In genomic region chr9:14902561-14902960, GRCh38 we compare ENCODE assay signal across 16 cellular contexts. TPM values are rescaled to one million over a fixed set of nuclear protein-coding genes. Genes with fewer than 3 reads are reported as not detected.
A peak's percentile ranks its signal among the peaks of the same experiment; 100 is the strongest.
DNase-seq lines count a peak whose midpoint lies in the region; ATAC-seq and TF ChIP-seq lines count a peak whose summit lies in the region.
"Had no signal": no experiment of that assay in that cellular context is flagged by ENCODE, and none has a peak within 500 bp of the region (broad histone marks: within the 10 kb centered on the region; RNA-seq: fewer than 3 reads in every experiment).

No MANE protein-coding gene starts in this region.

- H3K9me3 Mint-ChIP-seq in endodermal cell: no peaks in the 10 kb centered on the region
- H3K9me3 Mint-ChIP-seq: GM23338 had no signal

- no peak overlapping the region for H3K27ac Mint-ChIP-seq in endodermal cell
- H3K27ac Mint-ChIP-seq: CD4-positive, alpha-beta memory T cell had no signal

- peaks cover 55% of the 10 kb centered on the region for H3K4me1 Mint-ChIP-seq in endodermal cell
- H3K4me1 Mint-ChIP-seq: CD4-positive, alpha-beta memory T cell had no signal

- no peak overlapping the region for H2BK120ac ChIP-seq in mesendoderm (ENCODE audit: low read depth, low read length)

- H3K36me3 ChIP-seq in endodermal cell (ENCODE audit: control insufficient read depth, insufficient read depth, low read length): no peaks in the 10 kb centered on the region
- H3K36me3 ChIP-seq in mesendoderm (ENCODE audit: control insufficient read depth, insufficient read depth, low read length): no peaks in the 10 kb centered on the region
- H3K36me3 ChIP-seq in uterus: no peaks in the 10 kb centered on the region
- no peaks in the 10 kb centered on the region for H3K36me3 ChIP-seq in body of pancreas (replicated peaks in 1 of 2; ENCODE audit: insufficient read depth in 1 of 2, low read depth in 2 of 2)

- peak overlapping the region; percentile 36 for H3K56ac ChIP-seq in mesendoderm (ENCODE audit: low read length)

- 86 to 93% methylated on average over 1 of the region's 1 CpG for WGBS in endodermal cell (ENCODE audit: insufficient coverage in 1 of 2, insufficient read length in 1 of 2), 2 experiments
- no CpG with 5 or more reads among the region's 1 CpG for WGBS in mesendoderm (ENCODE audit: extremely low coverage, insufficient coverage, low lambda C conversion rate)
- WGBS in body of pancreas, 2 donors: 90 to 93% methylated on average over 1 of the region's 1 CpG

- no peaks in the 10 kb centered on the region for H3K27me3 Mint-ChIP-seq in endodermal cell (ENCODE audit: insufficient read depth)
- H3K27me3 Mint-ChIP-seq: CD4-positive, alpha-beta memory T cell had no signal

- TF ChIP-seq CTCF in endodermal cell (conservative IDR thresholded peaks at IDR 0.05) (no peak), uterus (IDR thresholded peaks at IDR 0.05) (no peak), body of pancreas (IDR thresholded peaks at IDR 0.05) (no peak)

- peak overlapping the region; percentile 41 for H3K18ac ChIP-seq in mesendoderm (ENCODE audit: low read length)

- no peak overlapping the region for H3K4me2 ChIP-seq in mesendoderm (ENCODE audit: low read length)
- H3K4me2 ChIP-seq: GM23338 had no signal

- no peak overlapping the region for H3K23ac ChIP-seq in mesendoderm (ENCODE audit: low read length)

- H3K4me3 ChIP-seq in endodermal cell (ENCODE audit: low read length) (peak overlapping the region; percentile 5), mesendoderm (ENCODE audit: low read length) (no peak overlapping the region), uterus (no peak overlapping the region), body of pancreas (no peak overlapping the region)
- H3K4me3 ChIP-seq: GM23338 had no signal

- H3K36me3 Mint-ChIP-seq in endodermal cell (ENCODE audit: low read depth): no peaks in the 10 kb centered on the region
- H3K36me3 Mint-ChIP-seq: CD4-positive, alpha-beta memory T cell had no signal

- no peak overlapping the region for H3K4ac ChIP-seq in mesendoderm (ENCODE audit: low read depth, low read length)

- peaks cover 24% of the 10 kb centered on the region for H3K4me1 ChIP-seq in endodermal cell (ENCODE audit: control insufficient read depth, insufficient read depth, low read length)
- H3K4me1 ChIP-seq in mesendoderm (ENCODE audit: control insufficient read depth, low read depth, low read length): peaks cover 6% of the 10 kb centered on the region
- H3K4me1 ChIP-seq in uterus: peaks cover 0 to 9% of the 10 kb centered on the region in 2 donors
- H3K4me1 ChIP-seq in body of pancreas: peaks cover 64% of the 10 kb centered on the region

- intact Hi-C loops in uterus (cut with DNase I; ENCODE audit: low total_unique reads): no loop called here
- intact Hi-C loops in body of pancreas (cut with DNase I): no loop called here

- H2BK5ac ChIP-seq in mesendoderm (ENCODE audit: low read length): no peak overlapping the region

- H3K27me3 ChIP-seq in endodermal cell (ENCODE audit: control insufficient read depth, insufficient read depth, low read length, poor library complexity, severe bottlenecking): no peaks in the 10 kb centered on the region
- no peaks in the 10 kb centered on the region for H3K27me3 ChIP-seq in mesendoderm (ENCODE audit: insufficient read depth, low read length, poor library complexity)
- no peaks in the 10 kb centered on the region for H3K27me3 ChIP-seq in uterus
- H3K27me3 ChIP-seq in body of pancreas: no peaks in the 10 kb centered on the region

- H3K4me3 Mint-ChIP-seq in endodermal cell: no peak overlapping the region
- H3K4me3 Mint-ChIP-seq: CD4-positive, alpha-beta memory T cell; GM23338 had no signal

- no peak for TF ChIP-seq POLR2A in uterus (IDR thresholded peaks at IDR 0.05)
- no peak for TF ChIP-seq POLR2A in body of pancreas (IDR thresholded peaks at IDR 0.05)

- DNase-seq in endodermal cell (no peak), mesendoderm (no peak), uterus (no peak), body of pancreas (no peak), substantia nigra (lab: John Stamatoyannopoulos, UW) (no peak)
- DNase-seq: AML-193; CD4-positive, alpha-beta memory T cell; DMS153; DMS79; GDM1; HCEC 1CT had no signal

- H2AK5ac ChIP-seq in mesendoderm (ENCODE audit: low read length): no peak overlapping the region

- H3K9ac ChIP-seq in endodermal cell (ENCODE audit: extremely low read depth, low read length, poor library complexity, severe bottlenecking) (no peak overlapping the region), mesendoderm (ENCODE audit: low read length) (no peak overlapping the region)

- H3K79me2 ChIP-seq in mesendoderm (ENCODE audit: control insufficient read depth, insufficient read depth, low read length): no peaks in the 10 kb centered on the region

- H4K8ac ChIP-seq in mesendoderm (ENCODE audit: low read depth, low read length): no peak overlapping the region

- ATAC-seq in GM18511 (IDR thresholded peaks at IDR 0.05; ENCODE audit: unreplicated experiment): peak; percentile 35
- no peak for ATAC-seq in GM21786 (IDR thresholded peaks at IDR 0.05; ENCODE audit: unreplicated experiment)
- ATAC-seq in body of pancreas: no peak
- ATAC-seq: GM23338 had no signal

- no peak overlapping the region for H3K27ac ChIP-seq in endodermal cell (ENCODE audit: low read depth, low read length)
- H3K27ac ChIP-seq in mesendoderm (ENCODE audit: low read depth, low read length): peak overlapping the region; percentile 9
- peak overlapping the region; percentile 76 to 77 for H3K27ac ChIP-seq in uterus
- no peak overlapping the region for H3K27ac ChIP-seq in body of pancreas
- no peak overlapping the region for H3K27ac ChIP-seq in substantia nigra (ENCODE audit: low read depth, low read length, poor library complexity, severe bottlenecking)
- H3K27ac ChIP-seq: C4-2B had no signal

- H3K79me1 ChIP-seq in mesendoderm (ENCODE audit: low read length): no peaks in the 10 kb centered on the region

- no peak overlapping the region for H2BK15ac ChIP-seq in mesendoderm (replicated peaks; ENCODE audit: low read depth)

- H3K9me3 ChIP-seq in endodermal cell (ENCODE audit: control insufficient read depth, low read length) (no peaks in the 10 kb centered on the region), uterus (no peaks in the 10 kb centered on the region), body of pancreas (no peaks in the 10 kb centered on the region)

- H4K5ac ChIP-seq in mesendoderm (ENCODE audit: low read length): no peak overlapping the region

RNA-seq across cellular contexts. Expression of gene FREM1, which starts 7.7 kb away (rescaled TPM):
- 10 to 100 TPM in 1 of 2 donors, 1 to 10 TPM in 1; 8.6 to 21.0 TPM for total RNA-seq in endodermal cell
- polyA plus RNA-seq in endodermal cell (2013, experiment 1 of 2): 33.0 TPM
- polyA plus RNA-seq in endodermal cell (2013, experiment 2 of 2): 38.5 TPM
- 4.0 TPM for polyA plus RNA-seq in mesendoderm (2013, experiment 1 of 2)
- 3.6 TPM for polyA plus RNA-seq in mesendoderm (2013, experiment 2 of 2)
- 10 to 100 TPM in 3 of 4 donors, 1 to 10 TPM in 1; 7.6 to 92.6 (median 18.4) TPM for total RNA-seq in uterus
- total RNA-seq in body of pancreas: 10 to 100 TPM in 1 of 2 donors, 1 to 10 TPM in 1; 9.1 to 19.1 TPM
- total RNA-seq: Daoy had no signal
- polyA plus RNA-seq: CD4-positive, alpha-beta memory T cell had no signal

Comparison
In these comparisons a context has a peak if more than half of its experiments do, and no peak if none do; other contexts are left out.
1. H3K27ac ChIP-seq: peak in mesendoderm (single experiment) and uterus (2 of 2); none in endodermal cell (single experiment), body of pancreas (0 of 4) and substantia nigra (single experiment).